Comparison of ENCODE assay signal across 8 cellular contexts in genomic region chr11:62499311-62499956, GRCh38. TPM values are rescaled to one million over a fixed set of nuclear protein-coding genes. Genes with fewer than 3 reads are reported as not detected.
DNase-seq lines count a peak whose midpoint lies in the region; FAIRE-seq and TF ChIP-seq lines count a peak whose summit lies in the region.
"Not testable (repeated sequence)": the region's sequence is repeated elsewhere in the genome, so short reads cannot be mapped to it uniquely, and the experiment has no call there.

No MANE protein-coding gene starts in this region.

- H3K27me3 ChIP-seq in BLaER1 treated with 17β-estradiol and CSF1 and Interleukin-3, amounts not matched to agents 10 nM and 100 nM; mesenchymal stem cell (ENCODE audit: control insufficient read depth in 1 of 2, insufficient read depth in 1 of 2, low read length in 2 of 2): not testable (repeated sequence)

- H2BK15ac ChIP-seq in mesenchymal stem cell (ENCODE audit: low read depth, poor library complexity, severe bottlenecking), result peak overlapping the region; percentile 12

- in situ Hi-C loops in T47D (cut with HindIII; ENCODE audit: low pct_unique_long_range_greater_than_20kb, low sequenced_read_pairs), result not testable (repeated sequence)

- not testable (repeated sequence) for H3K36me3 ChIP-seq in BLaER1 treated with 17β-estradiol and CSF1 and Interleukin-3, amounts not matched to agents 10 nM and 100 nM; mesenchymal stem cell (ENCODE audit: control insufficient read depth in 1 of 2, insufficient read depth in 2 of 2, low read depth in 1 of 2, low read length in 2 of 2)

- not testable (repeated sequence) for FAIRE-seq in H54 (lab: Jason Lieb, UNC); RCC 7860 (lab: Jason Lieb, UNC)

- not testable (repeated sequence) for H3K14ac ChIP-seq in mesenchymal stem cell (ENCODE audit: low read length in 2 of 2)

- H3K4me2 ChIP-seq in BLaER1 treated with 17β-estradiol and CSF1 and Interleukin-3, amounts not matched to agents 10 nM and 100 nM, result peak overlapping the region; percentile 11 to 89 (median 47); a peak in 19 of 22 replicates
- not testable (repeated sequence) for H3K4me2 ChIP-seq in mesenchymal stem cell (ENCODE audit: low read length, poor library complexity, severe bottlenecking)

- H4K91ac ChIP-seq in mesenchymal stem cell (ENCODE audit: low read length), result not testable (repeated sequence)

- not testable (repeated sequence) for H2BK120ac ChIP-seq in mesenchymal stem cell (ENCODE audit: low read depth, low read length)

- H3K4me3 ChIP-seq in BLaER1 treated with 17β-estradiol and CSF1 and Interleukin-3, amounts not matched to agents 10 nM and 100 nM; foreskin fibroblast (ENCODE audit: low read depth in 1 of 2, low read length in 2 of 2); mesenchymal stem cell (ENCODE audit: insufficient read depth in 1 of 2, low read depth in 1 of 2, low read length in 2 of 2): not testable (repeated sequence)

- H4K8ac ChIP-seq in mesenchymal stem cell (ENCODE audit: low read length), result not testable (repeated sequence)

- WGBS in mesenchymal stem cell, result 96% methylated on average over 17 of the region's 17 CpGs

- not testable (repeated sequence) for TF ChIP-seq CTCF in foreskin fibroblast (IDR thresholded peaks at IDR 0.05; ENCODE audit: low read depth, low read length)

- H2AFZ ChIP-seq in mesenchymal stem cell (ENCODE audit: low read depth, low read length), result not testable (repeated sequence)

- H3K4me1 ChIP-seq in BLaER1 treated with 17β-estradiol and CSF1 and Interleukin-3, amounts not matched to agents 10 nM and 100 nM, result peaks cover 13 to 97% (median 69%) of the 10 kb centered on the region in 10 experiments; a peak in 19 of 20 replicates
- peaks cover 14% of the 10 kb centered on the region for H3K4me1 ChIP-seq in mesenchymal stem cell (ENCODE audit: control insufficient read depth, insufficient read depth, low read depth, low read length)

- not testable (repeated sequence) for H2AK5ac ChIP-seq in mesenchymal stem cell (ENCODE audit: low read length, severe bottlenecking)

- H3K23ac ChIP-seq in mesenchymal stem cell (ENCODE audit: low read length in 2 of 2), result not testable (repeated sequence)

- H3K18ac ChIP-seq in mesenchymal stem cell (ENCODE audit: low read depth in 1 of 2, low read length in 2 of 2), result peak overlapping the region in 1 of 2 experiments; percentile 8

- DNase-seq in H54 (ENCODE audit: insufficient read length, low spot score) (peak; percentile 40), NCI-H187 treated with DMSO at 0.1 percent for 48 hours (lab: John Stamatoyannopoulos, UW) (peak; percentile 67), RCC 7860 (ENCODE audit: low spot score) (peak; percentile 15), T47D (ENCODE audit: low read depth in 1 of 2, low spot score in 1 of 2) (peak; percentile 69 to 97), foreskin fibroblast (peak; percentile 60 to 65), stromal cell of bone marrow (ENCODE audit: low read depth) (peak; percentile 85)
- DNase-seq in mesenchymal stem cell, result not testable (repeated sequence)

- not testable (repeated sequence) for H3K9me3 ChIP-seq in BLaER1 treated with 17β-estradiol and CSF1 and Interleukin-3, amounts not matched to agents 10 nM and 100 nM (replicated peaks in 1 of 11); mesenchymal stem cell (ENCODE audit: control insufficient read depth, low read length)

- peak overlapping the region in 5 of 11 experiments; percentile 8 to 46 (median 28); a peak in 6 of 22 replicates for H3K9ac ChIP-seq in BLaER1 treated with 17β-estradiol and CSF1 and Interleukin-3, amounts not matched to agents 10 nM and 100 nM
- H3K9ac ChIP-seq in mesenchymal stem cell (ENCODE audit: low read length), result peak overlapping the region; percentile 51

- H2BK12ac ChIP-seq in mesenchymal stem cell (ENCODE audit: low read length in 2 of 2), result peak overlapping the region in 1 of 2 experiments; percentile 70

- H4K20me1 ChIP-seq in BLaER1 treated with 17β-estradiol and CSF1 and Interleukin-3, amounts not matched to agents 10 nM and 100 nM, result not testable (repeated sequence)

- not testable (repeated sequence) for H3K79me1 ChIP-seq in mesenchymal stem cell (replicated peaks; ENCODE audit: low read length, poor library complexity, severe bottlenecking)

- TF ChIP-seq POLR2A in H54 (IDR thresholded peaks at IDR 0.05; ENCODE audit: low read depth, low read length), result not testable (repeated sequence)

- not testable (repeated sequence) for H2BK5ac ChIP-seq in mesenchymal stem cell (ENCODE audit: low read depth, low read length, poor library complexity, severe bottlenecking)

- H3K4ac ChIP-seq in mesenchymal stem cell (ENCODE audit: low read depth in 1 of 2, low read length in 2 of 2), result not testable (repeated sequence)

- H3K27ac ChIP-seq in BLaER1 treated with 17β-estradiol and CSF1 and Interleukin-3, amounts not matched to agents 10 nM and 100 nM, result peak overlapping the region in 7 of 11 experiments; percentile 15 to 77 (median 32); a peak in 9 of 22 replicates
- not testable (repeated sequence) for H3K27ac ChIP-seq in mesenchymal stem cell (ENCODE audit: low read length, poor library complexity, severe bottlenecking)

RNA-seq across cellular contexts. Expression of gene AHNAK, which starts 47.2 kb away (rescaled TPM):
- 71.8 TPM for polyA plus RNA-seq in mesenchymal stem cell (2013, experiment 1 of 2)
- 65.2 TPM for polyA plus RNA-seq in mesenchymal stem cell (2013, experiment 2 of 2)
